Comparison of ENCODE assay signal across 16 cellular contexts in genomic region chr7:1050956-1051690, GRCh38. TPM values are rescaled to one million over a fixed set of nuclear protein-coding genes. Genes with fewer than 3 reads are reported as not detected.
DNase-seq lines count a peak whose midpoint lies in the region; ATAC-seq and TF ChIP-seq lines count a peak whose summit lies in the region.
"Had no signal": no experiment of that assay in that cellular context is flagged by ENCODE, and none has a peak within 500 bp of the region (broad histone marks: within the 10 kb centered on the region; RNA-seq: fewer than 3 reads in every experiment).

No MANE protein-coding gene starts in this region.

- intact Hi-C loops in heart left ventricle (cut with DNase I), result no loop called here
- intact Hi-C loops in sigmoid colon (cut with DNase I), result no loop called here
- intact Hi-C loops in vagina (cut with DNase I), result no loop called here

- peaks cover 0 to 5% (median 0%) of the 10 kb centered on the region in 9 donors for H3K27me3 ChIP-seq in heart left ventricle
- H3K27me3 ChIP-seq in sigmoid colon, result no peaks in the 10 kb centered on the region
- H3K27me3 ChIP-seq in vagina, result no peaks in the 10 kb centered on the region

- H3K36me3 Mint-ChIP-seq in activated CD4-positive, alpha-beta T cell treated with anti-CD3 and anti-CD28 coated beads, Interleukin-2, amount 10 ng/mL, durations not matched to agents 7 days and 5 days (ENCODE audit: low read depth), result peaks cover 4% of the 10 kb centered on the region
- H3K36me3 Mint-ChIP-seq: naive B cell had no signal

- WGBS in heart left ventricle, 4 donors, result 61 to 75% (median 71%) methylated on average over 16 to 22 of the region's 22 CpGs
- WGBS in sigmoid colon, 2 donors, result 88 to 91% methylated on average over 22 of the region's 22 CpGs

- POLR2A ChIA-PET in activated CD4-positive, alpha-beta T cell treated with anti-CD3 and anti-CD28 coated beads, Interleukin-2, amount 10 ng/mL, durations not matched to agents 7 days and 5 days (lab: Charles Lee), result no interaction called here

- no peaks in the 10 kb centered on the region for H3K9me3 ChIP-seq in heart left ventricle
- H3K9me3 ChIP-seq in sigmoid colon, result no peaks in the 10 kb centered on the region
- no peaks in the 10 kb centered on the region for H3K9me3 ChIP-seq in vagina

- no peak for TF ChIP-seq EP300 in sigmoid colon (IDR thresholded peaks at IDR 0.05)

- no peaks in the 10 kb centered on the region for H3K36me3 ChIP-seq in heart left ventricle
- H3K36me3 ChIP-seq in sigmoid colon, result no peaks in the 10 kb centered on the region
- no peaks in the 10 kb centered on the region for H3K36me3 ChIP-seq in vagina

- no peak overlapping the region for H3K4me3 Mint-ChIP-seq in activated CD4-positive, alpha-beta T cell treated with anti-CD3 and anti-CD28 coated beads, Interleukin-2, amount 10 ng/mL, durations not matched to agents 7 days and 5 days
- H3K4me3 Mint-ChIP-seq: activated T-cell treated with anti-CD3 and anti-CD28 coated beads, Interleukin-2, amount 50 U/mL, for 4 hours; naive B cell had no signal

- DNase-seq in activated CD4-positive, alpha-beta T cell treated with anti-CD3 and anti-CD28 coated beads, Interleukin-2, amount 10 ng/mL, durations not matched to agents 7 days and 5 days, result no peak
- no peak for DNase-seq in activated CD4-positive, alpha-beta T cell treated with anti-CD3 and anti-CD28 coated beads, Interleukin-2, amount 50 U/mL, for 1 hour
- DNase-seq in heart left ventricle (peak in 1 of 5 donors; percentile 49), sigmoid colon (no peak), vagina (ENCODE audit: extremely low spot score in 2 of 2) (no peak), Ammon's horn (ENCODE audit: low spot score) (no peak), NCI-H524 (lab: John Stamatoyannopoulos, UW) (no peak)
- DNase-seq: activated CD4-positive, alpha-beta T cell treated with anti-CD3 and anti-CD28 coated beads, Interleukin-2, amount 50 U/mL, for 48 hours; activated T-cell treated with anti-CD3 and anti-CD28 coated beads, Interleukin-2, amount 50 U/mL, for 4 hours; naive B cell; NCI-H187 treated with DMSO at 0.1 percent for 48 hours; NCI-H510A; OCI-M1; stimulated activated CD4-positive, alpha-beta T cell treated with anti-CD3 and anti-CD28 coated beads, Interleukin-1b, Interleukin-23, amount 100 ng/mL, for 48 hours had no signal

- TF ChIP-seq POLR2A in heart left ventricle (IDR thresholded peaks at IDR 0.05) (no peak), sigmoid colon (IDR thresholded peaks at IDR 0.05) (no peak), vagina (IDR thresholded peaks at IDR 0.05) (no peak)

- H3K4me1 ChIP-seq in heart left ventricle (peaks cover 4 to 99% (median 82%) of the 10 kb centered on the region in 12 donors), sigmoid colon (peaks cover 0 to 58% (median 51%) of the 10 kb centered on the region in 4 donors), vagina (peaks cover 52% of the 10 kb centered on the region)

- ATAC-seq in heart left ventricle, result no peak
- no peak for ATAC-seq in HG03469 (IDR thresholded peaks at IDR 0.05; ENCODE audit: unreplicated experiment)
- ATAC-seq: activated T-cell treated with anti-CD3 and anti-CD28 coated beads, Interleukin-2, amount 50 U/mL, for 4 hours had no signal

- H3K9me3 Mint-ChIP-seq in activated CD4-positive, alpha-beta T cell treated with anti-CD3 and anti-CD28 coated beads, Interleukin-2, amount 10 ng/mL, durations not matched to agents 7 days and 5 days, result no peaks in the 10 kb centered on the region
- H3K9me3 Mint-ChIP-seq: activated T-cell treated with anti-CD3 and anti-CD28 coated beads, Interleukin-2, amount 50 U/mL, for 4 hours; naive B cell had no signal

- CTCF ChIA-PET in activated CD4-positive, alpha-beta T cell treated with anti-CD3 and anti-CD28 coated beads, Interleukin-2, amount 10 ng/mL, durations not matched to agents 7 days and 5 days (lab: Charles Lee), result interaction anchor here (0.9 to 3.4 kb wide), 4 partner anchors 9 to 57 kb away, joined by 3 to 17 read pairs (median 5); partner anchors contain the start of gene GPER1

- no peak for TF ChIP-seq CTCF in heart left ventricle (IDR thresholded peaks at IDR 0.05)
- no peak for TF ChIP-seq CTCF in sigmoid colon (IDR thresholded peaks at IDR 0.05)
- TF ChIP-seq CTCF in vagina (IDR thresholded peaks at IDR 0.05), result no peak

- H3K4me3 ChIP-seq in heart left ventricle (no peak overlapping the region), sigmoid colon (no peak overlapping the region), vagina (no peak overlapping the region)
- H3K4me3 ChIP-seq: SK-N-MC had no signal

- H3K27me3 Mint-ChIP-seq in activated CD4-positive, alpha-beta T cell treated with anti-CD3 and anti-CD28 coated beads, Interleukin-2, amount 10 ng/mL, durations not matched to agents 7 days and 5 days, result no peaks in the 10 kb centered on the region

- peak overlapping the region; percentile 67 for H3K27ac Mint-ChIP-seq in activated CD4-positive, alpha-beta T cell treated with anti-CD3 and anti-CD28 coated beads, Interleukin-2, amount 10 ng/mL, durations not matched to agents 7 days and 5 days
- H3K27ac Mint-ChIP-seq: naive B cell had no signal

- peaks cover 67% of the 10 kb centered on the region for H3K4me1 Mint-ChIP-seq in activated CD4-positive, alpha-beta T cell treated with anti-CD3 and anti-CD28 coated beads, Interleukin-2, amount 10 ng/mL, durations not matched to agents 7 days and 5 days

- H3K27ac ChIP-seq in heart left ventricle, result peak overlapping the region in 10 of 12 donors; percentile 77 to 97 (median 85)
- H3K27ac ChIP-seq in sigmoid colon, result peak overlapping the region; percentile 71 to 78 (median 76)
- peak overlapping the region; percentile 45 for H3K27ac ChIP-seq in vagina
- H3K27ac ChIP-seq: SK-N-MC had no signal

RNA-seq across cellular contexts. Expression of gene GPR146, which starts 6.8 kb away (rescaled TPM):
- 10 to 100 TPM; 13.3 to 13.8 TPM for total RNA-seq in activated CD4-positive, alpha-beta T cell treated with anti-CD3 and anti-CD28 coated beads, Interleukin-2, amount 10 ng/mL, durations not matched to agents 7 days and 5 days
- total RNA-seq in heart left ventricle, result 10 to 100 TPM; 12.3 to 56.8 (median 25.2) TPM
- polyA plus RNA-seq in heart left ventricle, result 10 to 100 TPM; 11.1 to 26.4 TPM
- total RNA-seq in sigmoid colon, result 10 to 100 TPM; 10.8 to 33.5 (median 27.2) TPM
- 1 to 10 TPM; 3.0 to 7.1 (median 5.5) TPM for polyA plus RNA-seq in sigmoid colon
- total RNA-seq in vagina, result 36.1 TPM

RNA-seq across cellular contexts. Expression of gene GPER1, which starts 36.8 kb away (rescaled TPM):
- total RNA-seq in activated CD4-positive, alpha-beta T cell treated with anti-CD3 and anti-CD28 coated beads, Interleukin-2, amount 10 ng/mL, durations not matched to agents 7 days and 5 days, result under 1 TPM in 1 of 2 experiments, not detected in 1; 0.08 TPM
- 1 to 10 TPM; 1.4 to 8.8 (median 3.0) TPM for total RNA-seq in heart left ventricle
- 1 to 10 TPM; 1.8 to 2.8 TPM for polyA plus RNA-seq in heart left ventricle
- 10 to 100 TPM in 2 of 4 donors, 1 to 10 TPM in 2; 4.6 to 15.8 (median 8.1) TPM for total RNA-seq in sigmoid colon
- polyA plus RNA-seq in sigmoid colon, result 1 to 10 TPM; 3.5 to 4.2 (median 3.9) TPM
- 8.3 TPM for total RNA-seq in vagina
